1 cellular context compared by ENCODE assay signal in the genomic region with DNA sequence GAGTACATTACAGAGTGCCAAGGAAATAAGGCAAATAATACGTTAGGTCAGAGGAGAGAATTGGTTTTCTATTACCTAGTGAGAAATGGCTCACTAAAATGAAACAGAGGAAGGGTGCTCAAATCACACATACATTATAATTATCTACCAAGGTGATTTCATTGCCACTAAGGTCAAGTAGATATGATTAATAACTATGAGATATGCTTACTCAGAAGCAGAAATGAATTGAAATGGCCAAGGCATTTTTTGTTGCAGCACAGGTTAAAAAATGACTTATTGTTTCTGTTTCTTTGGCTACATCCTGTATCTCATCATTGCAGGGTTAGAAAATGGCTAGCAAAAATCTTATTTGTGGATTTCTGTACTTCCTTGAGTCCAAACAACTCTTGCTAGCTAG.
TF ChIP-seq lines count a peak whose summit lies in the region.

No MANE protein-coding gene starts in this region.

TF ChIP-seq in IMR-90, 13 proteins besides CTCF, POLR2A, EP300 and RAD21 (continued from another document):
- TF ChIP-seq MAFK (IDR thresholded peaks at IDR 0.05; ENCODE audit: low read depth, low read length), result no peak
